Comparison of ENCODE assay signal across 27 cellular contexts in the genomic region with DNA sequence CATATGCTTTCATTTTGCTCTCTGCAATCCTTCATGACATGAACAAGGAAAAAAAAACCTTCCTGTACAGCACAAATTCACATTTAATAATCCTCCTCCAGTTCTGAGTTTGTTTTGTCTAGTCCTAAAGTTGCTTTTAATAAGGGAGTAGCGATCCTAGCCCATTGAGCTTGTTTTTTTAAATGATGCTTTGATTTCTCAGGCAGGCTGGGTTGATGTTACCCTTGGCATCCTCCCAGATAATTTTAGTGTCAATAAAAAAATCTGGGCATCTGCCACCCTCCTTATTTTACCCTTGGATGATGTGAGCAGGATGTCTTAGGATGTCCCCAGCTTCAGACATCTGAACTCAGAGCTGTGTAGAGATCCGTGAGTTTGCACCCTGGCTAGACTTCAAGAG. TPM values are rescaled to one million over a fixed set of nuclear protein-coding genes. Genes with fewer than 3 reads are reported as not detected.
"Had no signal": no experiment of that assay in that cellular context is flagged by ENCODE, and none has a peak within 500 bp of the region (broad histone marks: within the 10 kb centered on the region; RNA-seq: fewer than 3 reads in every experiment).

No MANE protein-coding gene starts in this region.

- H3K27me3 ChIP-seq: brain microvascular endothelial cell had no signal

- H3K4me3 Mint-ChIP-seq: activated CD4-positive, alpha-beta memory T cell treated with anti-CD3 and anti-CD28 coated beads for 36 hours; activated CD4-positive, alpha-beta T cell treated with anti-CD3 and anti-CD28 coated beads, Interleukin-2, amount 10 ng/mL, durations not matched to agents 7 days and 5 days; activated naive CD4-positive, alpha-beta T cell treated with anti-CD3 and anti-CD28 coated beads, Interleukin-2, amount 50 U/mL, for 24 hours; activated naive CD8-positive, alpha-beta T cell treated with anti-CD3 and anti-CD28 coated beads, Interleukin-2, amount 50 U/mL, for 24 hours; activated T-helper 17 cell treated with anti-CD3 and anti-CD28 coated beads, Interleukin-2, amount 50 U/mL, for 72 hours; T-cell had no signal

- DNase-seq: activated CD4-positive, alpha-beta memory T cell treated with anti-CD3 and anti-CD28 coated beads for 36 hours; activated CD4-positive, alpha-beta T cell treated with anti-CD3 and anti-CD28 coated beads, Interleukin-2, amount 10 ng/mL, durations not matched to agents 7 days and 5 days; activated CD4-positive, CD25-positive, alpha-beta regulatory T cell; activated CD8-positive, alpha-beta memory T cell treated with anti-CD3 and anti-CD28 coated beads for 24 hours; activated naive CD8-positive, alpha-beta T cell treated with anti-CD3 and anti-CD28 coated beads, Interleukin-2, amount 50 U/mL, for 24 hours; activated T-cell treated with anti-CD3 and anti-CD28 coated beads for 4 hours; activated T-cell treated with anti-CD3 and anti-CD28 coated beads, Interleukin-2, amount 50 U/mL, for 48 hours; amygdala; brain microvascular endothelial cell; IMR-90; Kasumi-1; KBM-7; NCI-H1092; NCI-H1417; NCI-H1694; NCI-H2029; NCI-H2107; NCI-H2171 treated with DMSO at 0.1 percent for 48 hours; NCI-H226; SIG-M5; T-cell; T-helper 2 cell; T1000 had no signal

- H3K4me1 Mint-ChIP-seq: activated CD4-positive, alpha-beta T cell treated with anti-CD3 and anti-CD28 coated beads, Interleukin-2, amount 10 ng/mL, durations not matched to agents 7 days and 5 days; activated naive CD4-positive, alpha-beta T cell treated with anti-CD3 and anti-CD28 coated beads, Interleukin-2, amount 50 U/mL, for 24 hours; activated naive CD8-positive, alpha-beta T cell treated with anti-CD3 and anti-CD28 coated beads, Interleukin-2, amount 50 U/mL, for 24 hours; activated T-helper 17 cell treated with anti-CD3 and anti-CD28 coated beads, Interleukin-2, amount 50 U/mL, for 72 hours; T-cell had no signal

- H3K36me3 ChIP-seq: brain microvascular endothelial cell had no signal

- H3K36me3 Mint-ChIP-seq: activated CD4-positive, alpha-beta memory T cell treated with anti-CD3 and anti-CD28 coated beads for 36 hours; activated naive CD4-positive, alpha-beta T cell treated with anti-CD3 and anti-CD28 coated beads, Interleukin-2, amount 50 U/mL, for 24 hours; T-cell had no signal

- ATAC-seq: activated naive CD8-positive, alpha-beta T cell treated with anti-CD3 and anti-CD28 coated beads, Interleukin-2, amount 50 U/mL, for 24 hours; activated T-helper 17 cell treated with anti-CD3 and anti-CD28 coated beads, Interleukin-2, amount 50 U/mL, for 72 hours; T-cell had no signal

- H3K9me3 Mint-ChIP-seq: activated CD4-positive, alpha-beta memory T cell treated with anti-CD3 and anti-CD28 coated beads for 36 hours; activated CD4-positive, alpha-beta T cell treated with anti-CD3 and anti-CD28 coated beads, Interleukin-2, amount 10 ng/mL, durations not matched to agents 7 days and 5 days; activated naive CD4-positive, alpha-beta T cell treated with anti-CD3 and anti-CD28 coated beads, Interleukin-2, amount 50 U/mL, for 24 hours; activated naive CD8-positive, alpha-beta T cell treated with anti-CD3 and anti-CD28 coated beads, Interleukin-2, amount 50 U/mL, for 24 hours; activated T-helper 17 cell treated with anti-CD3 and anti-CD28 coated beads, Interleukin-2, amount 50 U/mL, for 72 hours; T-cell had no signal

- H3K27me3 Mint-ChIP-seq: activated naive CD4-positive, alpha-beta T cell treated with anti-CD3 and anti-CD28 coated beads, Interleukin-2, amount 50 U/mL, for 24 hours had no signal

- H3K27ac Mint-ChIP-seq: activated CD4-positive, alpha-beta memory T cell treated with anti-CD3 and anti-CD28 coated beads for 36 hours; activated CD4-positive, alpha-beta T cell treated with anti-CD3 and anti-CD28 coated beads, Interleukin-2, amount 10 ng/mL, durations not matched to agents 7 days and 5 days; activated naive CD8-positive, alpha-beta T cell treated with anti-CD3 and anti-CD28 coated beads, Interleukin-2, amount 50 U/mL, for 24 hours; activated T-helper 17 cell treated with anti-CD3 and anti-CD28 coated beads, Interleukin-2, amount 50 U/mL, for 72 hours; T-cell had no signal

RNA-seq across cellular contexts. Expression of a gene that starts 33.9 kb away (rescaled TPM):
- total RNA-seq: OCI-LY7 had no signal

RNA-seq across cellular contexts. Expression of a gene that starts 47.1 kb away (rescaled TPM):
- total RNA-seq: M059J, OCI-LY7 had no signal
